ENCODE assay signal across 8 cellular contexts in the genomic region with DNA sequence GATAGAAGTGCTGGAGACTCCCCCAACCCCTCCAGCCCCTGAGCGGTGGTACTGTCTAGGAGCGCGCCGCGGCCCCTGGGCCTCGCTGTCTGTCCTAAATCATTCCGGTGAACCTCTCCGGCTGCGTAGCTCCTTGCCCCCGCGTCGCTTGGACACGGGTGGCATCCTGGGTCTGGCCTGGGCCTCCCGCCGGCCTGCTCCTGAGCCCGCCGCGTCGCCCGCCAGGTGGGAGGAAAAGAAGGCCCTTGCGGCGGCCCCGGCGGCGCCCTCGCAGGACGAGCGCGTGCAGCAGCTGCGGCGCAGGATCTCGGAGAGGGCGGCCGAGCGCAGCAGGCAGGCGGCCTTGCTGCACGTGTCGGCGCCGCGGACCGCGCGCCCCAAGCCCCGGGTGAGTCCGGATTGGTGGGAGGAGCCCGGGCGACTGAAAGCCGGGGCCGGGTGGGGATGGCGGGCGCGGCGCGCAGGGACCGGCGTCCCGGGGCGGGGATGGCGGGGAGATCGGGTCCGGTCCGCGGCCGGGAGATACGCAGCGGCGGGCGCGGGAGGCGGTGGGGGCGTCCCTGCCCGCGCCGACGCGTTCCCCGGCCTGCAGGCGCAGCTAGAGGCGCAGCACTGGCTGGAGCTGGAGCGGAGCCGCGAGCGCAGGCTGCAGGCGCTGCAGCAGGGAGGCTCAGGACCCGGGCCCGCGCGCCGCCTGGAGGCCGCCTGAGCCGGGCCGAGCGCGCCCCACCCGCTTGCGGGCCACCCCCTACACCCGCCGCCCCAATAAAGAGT. TPM values are rescaled to one million over a fixed set of nuclear protein-coding genes. Genes with fewer than 3 reads are reported as not detected.
DNase-seq lines count a peak whose midpoint lies in the region; ATAC-seq and TF ChIP-seq lines count a peak whose summit lies in the region.

No MANE protein-coding gene starts in this region.

- TF ChIP-seq CTCF in AG04449 (IDR thresholded peaks at IDR 0.05; ENCODE audit: insufficient read depth, low read length, missing control alignments) (peak; percentile 43), epithelial cell of proximal tubule (conservative IDR thresholded peaks at IDR 0.05; ENCODE audit: low read depth, low read length) (peak; percentile 27)

- H3K9me3 ChIP-seq in mononuclear cell (ENCODE audit: low read depth, low read length) = no peaks in the 10 kb centered on the region

- ATAC-seq in GM18861 (IDR thresholded peaks at IDR 0.05; ENCODE audit: unreplicated experiment) (peak; percentile 51), HG03108 (IDR thresholded peaks at IDR 0.05; ENCODE audit: unreplicated experiment) (peak; percentile 74)

- peaks cover 13% of the 10 kb centered on the region for H3K27me3 ChIP-seq in mononuclear cell (ENCODE audit: insufficient read depth, low read length)

- POLR2A ChIA-PET in AG04449 (lab: Yijun Ruan, JAX) = interaction anchor here (0.7 to 1.0 kb wide), 2 partner anchors 49 to 243 kb away, joined by 3 read pairs; no protein-coding TSS in a partner anchor

- peak overlapping the region; percentile 47 for H3K4me3 ChIP-seq in AG04449 (ENCODE audit: low read depth, low read length)
- H3K4me3 ChIP-seq in epithelial cell of proximal tubule (ENCODE audit: low read depth, low read length) = peak overlapping the region; percentile 44
- peak overlapping the region; percentile 24 for H3K4me3 ChIP-seq in mononuclear cell (ENCODE audit: low read length)

- DNase-seq in AG04449 (ENCODE audit: low read depth, low spot score) (no peak), NCI-H526 treated with DMSO at 0.1 percent for 48 hours (lab: John Stamatoyannopoulos, UW) (peak; percentile 48), activated T-cell treated with anti-CD3 and anti-CD28 coated beads for 4 hours (peak; percentile 43), epithelial cell of proximal tubule (ENCODE audit: low read depth) (no peak)
- DNase-seq in stimulated activated CD8-positive, alpha-beta memory T cell treated with anti-CD3 and anti-CD28 coated beads, Interleukin-4, amount 100 ng/mL, for 1 hour (ENCODE audit: low read depth in 2 of 2, low spot score in 1 of 2) = peak; percentile 29 to 50

- CTCF ChIA-PET in AG04449 (lab: Yijun Ruan, JAX) = interaction anchor here (1.0 to 1.8 kb wide), 4 partner anchors 10 to 245 kb away, joined by 3 to 15 read pairs (median 4); no protein-coding TSS in a partner anchor

- H3K4me1 ChIP-seq in mononuclear cell (ENCODE audit: insufficient read depth, low read length) = peaks cover 13% of the 10 kb centered on the region

RNA-seq across cellular contexts. Expression of a gene that starts 6.5 kb away (rescaled TPM):
- total RNA-seq in epithelial cell of proximal tubule (51.4 and 86.7 TPM in 2 replicates), mononuclear cell (126 TPM)

RNA-seq across cellular contexts. Expression of a gene that starts 43.6 kb away (rescaled TPM):
- total RNA-seq in epithelial cell of proximal tubule (not detected in 2 replicates), mononuclear cell (0.10 TPM)

RNA-seq across cellular contexts. Expression of a gene that starts 44.0 kb away (rescaled TPM):
- total RNA-seq in epithelial cell of proximal tubule (0.58 and 1.8 TPM in 2 replicates), mononuclear cell (8.9 TPM)

Comparison
In these comparisons a context has a peak if more than half of its experiments do, and no peak if none do; other contexts are left out.
1. DNase-seq: peak in NCI-H526 treated with DMSO at 0.1 percent for 48 hours (single experiment), activated T-cell treated with anti-CD3 and anti-CD28 coated beads for 4 hours (single experiment) and stimulated activated CD8-positive, alpha-beta memory T cell treated with anti-CD3 and anti-CD28 coated beads, Interleukin-4, amount 100 ng/mL, for 1 hour (2 of 2); none in AG04449 (single experiment) and epithelial cell of proximal tubule (single experiment).
2. Peak in every context shown above with its lines, with median percentiles within 50 percentile points of each other: H3K4me3 ChIP-seq.